Comparison of ENCODE assay signal across 15 cellular contexts in genomic region chr18:10050956-10051355, GRCh38.
"Had no signal": no experiment of that assay in that cellular context is flagged by ENCODE, and none has a peak within 500 bp of the region (broad histone marks: within the 10 kb centered on the region; RNA-seq: fewer than 3 reads in every experiment).

No MANE protein-coding gene starts in this region.

- H3K27ac Mint-ChIP-seq: activated B cell treated with CpG ODN at 0.5 μM for 24 hours; activated CD4-positive, alpha-beta T cell treated with anti-CD3 and anti-CD28 coated beads, Interleukin-2, amount 10 ng/mL, durations not matched to agents 7 days and 5 days; activated naive CD4-positive, alpha-beta T cell treated with anti-CD3 and anti-CD28 coated beads, Interleukin-2, amount 50 U/mL, for 24 hours; T-helper 17 cell had no signal

- H3K4me3 ChIP-seq: dorsolateral prefrontal cortex, ovary had no signal

- H3K4me3 Mint-ChIP-seq: activated B cell treated with CpG ODN at 0.5 μM for 24 hours; activated CD4-positive, alpha-beta T cell treated with anti-CD3 and anti-CD28 coated beads, Interleukin-2, amount 10 ng/mL, durations not matched to agents 7 days and 5 days; activated naive CD4-positive, alpha-beta T cell treated with anti-CD3 and anti-CD28 coated beads, Interleukin-2, amount 50 U/mL, for 24 hours; neural crest cell; T-helper 17 cell had no signal

- H3K36me3 Mint-ChIP-seq: activated naive CD4-positive, alpha-beta T cell treated with anti-CD3 and anti-CD28 coated beads, Interleukin-2, amount 50 U/mL, for 24 hours had no signal

- H3K9me3 ChIP-seq: ovary had no signal

- H3K27me3 Mint-ChIP-seq: activated B cell treated with CpG ODN at 0.5 μM for 24 hours had no signal

- DNase-seq: activated B cell treated with CpG ODN at 0.5 μM for 24 hours; activated CD4-positive, alpha-beta T cell treated with anti-CD3 and anti-CD28 coated beads, Interleukin-2, amount 10 ng/mL, durations not matched to agents 7 days and 5 days; activated CD8-positive, alpha-beta memory T cell treated with anti-CD3 and anti-CD28 coated beads for 24 hours; brain microvascular endothelial cell; dorsolateral prefrontal cortex; mesendoderm; SIG-M5; stimulated activated CD4-positive, alpha-beta T cell treated with anti-CD3 and anti-CD28 coated beads, Interleukin-15, amount 100 ng/mL, for 24 hours; stimulated activated CD4-positive, alpha-beta T cell treated with anti-CD3 and anti-CD28 coated beads, Interleukin-4, amount 100 ng/mL, for 24 hours; T-helper 17 cell; trophoblast cell had no signal

- H3K27ac ChIP-seq: brain microvascular endothelial cell, ovary had no signal

- H3K27me3 ChIP-seq: brain microvascular endothelial cell, ovary had no signal

- H3K9me3 Mint-ChIP-seq: activated B cell treated with CpG ODN at 0.5 μM for 24 hours; activated CD4-positive, alpha-beta T cell treated with anti-CD3 and anti-CD28 coated beads, Interleukin-2, amount 10 ng/mL, durations not matched to agents 7 days and 5 days; activated naive CD4-positive, alpha-beta T cell treated with anti-CD3 and anti-CD28 coated beads, Interleukin-2, amount 50 U/mL, for 24 hours; neural crest cell had no signal

- H3K4me1 Mint-ChIP-seq: activated B cell treated with CpG ODN at 0.5 μM for 24 hours; activated CD4-positive, alpha-beta T cell treated with anti-CD3 and anti-CD28 coated beads, Interleukin-2, amount 10 ng/mL, durations not matched to agents 7 days and 5 days; activated naive CD4-positive, alpha-beta T cell treated with anti-CD3 and anti-CD28 coated beads, Interleukin-2, amount 50 U/mL, for 24 hours; T-helper 17 cell had no signal

- ATAC-seq: left lobe of liver, T-helper 17 cell had no signal

- H3K36me3 ChIP-seq: brain microvascular endothelial cell, ovary had no signal
